ENCODE assay signal across 11 cellular contexts in the genomic region with DNA sequence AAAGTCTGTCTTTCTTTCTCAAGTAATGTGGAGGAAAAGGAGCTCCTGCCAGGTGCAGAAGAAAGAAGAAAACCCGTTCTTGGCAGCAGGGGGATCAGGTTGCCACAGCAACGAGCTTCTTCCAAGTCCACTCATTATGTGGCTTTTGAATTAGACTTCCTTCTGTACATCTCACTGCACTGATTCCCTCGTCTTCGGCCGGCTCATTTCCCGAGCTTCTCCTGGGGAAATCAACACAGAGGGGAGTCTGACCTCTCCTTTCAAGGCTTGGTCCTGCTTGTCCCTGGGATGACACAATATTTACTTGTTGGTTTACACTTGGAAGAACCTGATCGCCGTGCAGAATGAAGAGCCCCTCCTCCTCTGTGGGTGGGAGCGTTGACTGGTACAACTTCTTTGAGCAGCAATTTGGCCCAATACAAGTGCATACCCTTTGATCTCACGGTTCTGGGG. TPM values are rescaled to one million over a fixed set of nuclear protein-coding genes. Genes with fewer than 3 reads are reported as not detected.
A peak's percentile ranks its signal among the peaks of the same experiment; 100 is the strongest.
DNase-seq lines count a peak whose midpoint lies in the region; ATAC-seq and TF ChIP-seq lines count a peak whose summit lies in the region.
"Had no signal": no experiment of that assay in that cellular context is flagged by ENCODE, and none has a peak within 500 bp of the region (broad histone marks: within the 10 kb centered on the region; RNA-seq: fewer than 3 reads in every experiment).

No MANE protein-coding gene starts in this region.

- H3K18ac ChIP-seq in IMR-90 (ENCODE audit: low read depth, low read length) = no peak overlapping the region

- no peaks in the 10 kb centered on the region for H3K27me3 ChIP-seq in IMR-90 (ENCODE audit: control insufficient read depth, insufficient read depth, low read length)
- H3K27me3 ChIP-seq in mammary epithelial cell (ENCODE audit: insufficient read depth, low read length) = no peaks in the 10 kb centered on the region

- dilution Hi-C loops in IMR-90 (cut with HindIII; ENCODE audit: low sequenced_read_pairs, unreplicated experiment) (no loop called here), mammary epithelial cell (cut with HindIII; ENCODE audit: low sequenced_read_pairs) (no loop called here)

- intact Hi-C loops in IMR-90 (cut with micrococcal nuclease) (loop anchor here (5.0 kb wide), 1 partner anchor 62 kb away; no protein-coding TSS in a partner anchor), mammary epithelial cell (cut with micrococcal nuclease) (no loop called here), left cardiac atrium (cut with DNase I) (no loop called here)

- 0 out of 2 replicates have a peak overlapping the region, but pooled peaks have one; percentile 39 for H3K14ac ChIP-seq in IMR-90 (replicated peaks; ENCODE audit: low read depth, low read length)

- ATAC-seq in IMR-90 (ENCODE audit: low read depth) = no peak
- no peak for ATAC-seq in GM21447 (IDR thresholded peaks at IDR 0.05; ENCODE audit: unreplicated experiment)
- ATAC-seq in left cardiac atrium = no peak
- ATAC-seq in HG03045 (IDR thresholded peaks at IDR 0.05; ENCODE audit: unreplicated experiment) = no peak
- ATAC-seq: psoas muscle had no signal

- CTCF ChIA-PET in IMR-90 (lab: Yijun Ruan, JAX) = interaction anchor here (1.9 kb wide), 1 partner anchor 32 kb away, joined by 6 read pairs; no protein-coding TSS in a partner anchor
- CTCF ChIA-PET in mammary epithelial cell (lab: Charles Lee; ENCODE audit: low non-redundant PET) = interaction anchor here (0.7 kb wide), 1 partner anchor 68 kb away, joined by 3 read pairs; no protein-coding TSS in a partner anchor

- H3K4me2 ChIP-seq in IMR-90 (ENCODE audit: low read depth, low read length) (peak overlapping the region; percentile 66), mammary epithelial cell (ENCODE audit: insufficient read depth, low read depth, low read length) (peak overlapping the region; percentile 1)

- H3K4me1 ChIP-seq in IMR-90 (ENCODE audit: control insufficient read depth, insufficient read depth, low read length) (peaks cover 13% of the 10 kb centered on the region; the same call in 1 of the 2 replicates), mammary epithelial cell (ENCODE audit: insufficient read depth, low read length) (no peaks in the 10 kb centered on the region)
- H3K4me1 ChIP-seq: psoas muscle had no signal

- DNase-seq in AG20443 (ENCODE audit: low spot score) = peak; percentile 50
- DNase-seq in IMR-90 = peak; percentile 68
- DNase-seq in mammary epithelial cell = peak; percentile 36
- peak; percentile 41 for DNase-seq in midbrain (lab: John Stamatoyannopoulos, UW)
- DNase-seq in epidermal melanocyte (ENCODE audit: insufficient read length, low spot score) = no peak
- DNase-seq in left cardiac atrium = no peak
- DNase-seq: EL, NCI-H1092 had no signal

- H3K9me3 ChIP-seq in IMR-90 (ENCODE audit: control insufficient read depth, insufficient read depth, low read length) (no peaks in the 10 kb centered on the region), mammary epithelial cell (replicated peaks; ENCODE audit: insufficient read depth, low read length) (no peaks in the 10 kb centered on the region)
- H3K9me3 ChIP-seq: psoas muscle had no signal

- H2AFZ ChIP-seq in IMR-90 (replicated peaks; ENCODE audit: low read length, poor library complexity) (peak overlapping the region; percentile 73), mammary epithelial cell (ENCODE audit: low read depth, low read length) (peak overlapping the region; percentile 46)

- H3K4ac ChIP-seq in IMR-90 (ENCODE audit: low read depth, low read length) = no peak overlapping the region

- no TSS peak for BruUV-seq in IMR-90 (replicated peaks; lab: Mats Ljungman, UMichigan)
- BruUV-seq in mammary epithelial cell (replicated peaks; lab: Mats Ljungman, UMichigan) = no TSS peak

- no peak overlapping the region for H4K91ac ChIP-seq in IMR-90 (ENCODE audit: insufficient read depth, low read depth, low read length)

- H3K4me3 ChIP-seq in IMR-90 (ENCODE audit: insufficient read depth, low read depth, low read length) (no peak overlapping the region), mammary epithelial cell (replicated peaks in 1 of 3; ENCODE audit: insufficient read depth in 1 of 3, low read depth in 2 of 3, low read length in 3 of 3) (no peak overlapping the region)
- H3K4me3 ChIP-seq: psoas muscle had no signal

- H4K8ac ChIP-seq in IMR-90 (ENCODE audit: low read depth in 2 of 2, low read length in 2 of 2) = no peak overlapping the region

- H3K27ac ChIP-seq in IMR-90 (ENCODE audit: insufficient read depth, low read length) (no peak overlapping the region), mammary epithelial cell (ENCODE audit: insufficient read depth, low read depth, low read length) (no peak overlapping the region)
- H3K27ac ChIP-seq: psoas muscle had no signal

- no peak overlapping the region for H2BK15ac ChIP-seq in IMR-90 (ENCODE audit: low read depth, low read length)

- H2BK120ac ChIP-seq in IMR-90 (ENCODE audit: low read depth, low read length) = no peak overlapping the region

- WGBS in IMR-90 (ENCODE audit: extremely low coverage in 2 of 2, insufficient read length in 1 of 2), 2 experiments = no CpG with 5 or more reads among the region's 10 CpGs
- WGBS in mammary epithelial cell (ENCODE audit: low coverage, missing lambda C conversion rate) = 4% methylated on average over 9 of the region's 10 CpGs

- no peak overlapping the region for H2BK20ac ChIP-seq in IMR-90 (ENCODE audit: low read depth, low read length)

- H2AK9ac ChIP-seq in IMR-90 (replicated peaks; ENCODE audit: low read depth, low read length, poor library complexity) = no peak overlapping the region

- H3K79me2 ChIP-seq in mammary epithelial cell (ENCODE audit: insufficient read depth, low read length) = no peaks in the 10 kb centered on the region

- peaks cover 10% of the 10 kb centered on the region; the same call in 1 of the 2 replicates for H3K9me1 ChIP-seq in IMR-90 (ENCODE audit: insufficient read depth, low read length)

- TF ChIP-seq RAD21 in IMR-90 (IDR thresholded peaks at IDR 0.05; ENCODE audit: low read length) = no peak

- H3K79me1 ChIP-seq in IMR-90 (ENCODE audit: low read depth in 1 of 2, low read length in 2 of 2) = no peaks in the 10 kb centered on the region

- in situ Hi-C loops in IMR-90 (cut with MboI; ENCODE audit: low sequenced_read_pairs) (no loop called here), mammary epithelial cell (cut with MboI; ENCODE audit: low sequenced_read_pairs in 2 of 2) (no loop called here)

- H2BK5ac ChIP-seq in IMR-90 (ENCODE audit: low read depth, low read length, poor library complexity, severe bottlenecking) = no peak overlapping the region

- H3K36me3 ChIP-seq in IMR-90 (ENCODE audit: control insufficient read depth, insufficient read depth, low read length) (no peaks in the 10 kb centered on the region), mammary epithelial cell (ENCODE audit: insufficient read depth, low read length) (no peaks in the 10 kb centered on the region)

- no peak overlapping the region for H3K23ac ChIP-seq in IMR-90 (ENCODE audit: low read depth, low read length)

- no peak for TF ChIP-seq CTCF in IMR-90 (conservative IDR thresholded peaks at IDR 0.05; ENCODE audit: low read depth, low read length)
- no peak for TF ChIP-seq CTCF in mammary epithelial cell (conservative IDR thresholded peaks at IDR 0.05 in 1 of 2, IDR thresholded peaks at IDR 0.05 in 1 of 2; ENCODE audit: extremely low read depth in 1 of 2, insufficient read depth in 1 of 2, low read depth in 1 of 2, low read length in 2 of 2)

- no peak overlapping the region for H4K5ac ChIP-seq in IMR-90 (ENCODE audit: low read depth, low read length)

- H2AK5ac ChIP-seq in IMR-90 (ENCODE audit: low read depth, low read length) = 0 out of 2 replicates have a peak overlapping the region, but pooled peaks have one; percentile 14

- H4K20me1 ChIP-seq in IMR-90 (ENCODE audit: insufficient read depth, low read length) = no peaks in the 10 kb centered on the region; the same call in 1 of the 2 replicates
- H4K20me1 ChIP-seq in mammary epithelial cell (ENCODE audit: insufficient read depth, low read length) = no peaks in the 10 kb centered on the region

- POLR2A ChIA-PET in IMR-90 (lab: Charles Lee; ENCODE audit: unreplicated experiment) = no interaction called here

- no peak for TF ChIP-seq POLR2A in IMR-90 (IDR thresholded peaks at IDR 0.05; ENCODE audit: low read depth, low read length)

- H3K56ac ChIP-seq in IMR-90 (ENCODE audit: extremely low read depth, insufficient read depth, low read length) = no peak overlapping the region

- H3K9ac ChIP-seq in IMR-90 (ENCODE audit: low read depth, low read length) (no peak overlapping the region), mammary epithelial cell (ENCODE audit: insufficient read depth, low read length) (no peak overlapping the region)

TF ChIP-seq in IMR-90, 13 proteins besides CTCF, POLR2A, EP300 and RAD21 (continues in another document):
- TF ChIP-seq RFX5 (IDR thresholded peaks at IDR 0.05; ENCODE audit: low read depth, low read length) (no peak), RCOR1 (IDR thresholded peaks at IDR 0.05; ENCODE audit: insufficient replicate concordance, low read length) (no peak), CHD1 (IDR thresholded peaks at IDR 0.05; ENCODE audit: low read depth, low read length) (no peak), SMC3 (IDR thresholded peaks at IDR 0.05; ENCODE audit: low read depth, low read length) (no peak), MXI1 (IDR thresholded peaks at IDR 0.05; ENCODE audit: borderline replicate concordance, low read depth, low read length) (no peak)
- TF ChIP-seq, protein P1, sequence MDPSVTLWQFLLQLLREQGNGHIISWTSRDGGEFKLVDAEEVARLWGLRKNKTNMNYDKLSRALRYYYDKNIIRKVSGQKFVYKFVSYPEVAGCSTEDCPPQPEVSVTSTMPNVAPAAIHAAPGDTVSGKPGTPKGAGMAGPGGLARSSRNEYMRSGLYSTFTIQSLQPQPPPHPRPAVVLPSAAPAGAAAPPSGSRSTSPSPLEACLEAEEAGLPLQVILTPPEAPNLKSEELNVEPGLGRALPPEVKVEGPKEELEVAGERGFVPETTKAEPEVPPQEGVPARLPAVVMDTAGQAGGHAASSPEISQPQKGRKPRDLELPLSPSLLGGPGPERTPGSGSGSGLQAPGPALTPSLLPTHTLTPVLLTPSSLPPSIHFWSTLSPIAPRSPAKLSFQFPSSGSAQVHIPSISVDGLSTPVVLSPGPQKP (IDR thresholded peaks at IDR 0.05; ENCODE audit: borderline replicate concordance, low read depth, low read length) = no peak

RNA-seq across cellular contexts. Expression of a gene that starts 35.3 kb away (rescaled TPM):
- total RNA-seq in IMR-90 (2012; rRNA removed) (1.4 and 1.7 TPM in 2 replicates), mammary epithelial cell (under 1 TPM; 0.14 to 0.50 TPM), left cardiac atrium (under 1 TPM; 0.21 TPM)
- polyA plus RNA-seq in IMR-90 (2012; rRNA removed) (3.2 and 3.5 TPM in 2 replicates), mammary epithelial cell (0.10 TPM)
- 0.79 and 4.5 TPM in 2 replicates for polyA plus RNA-seq in IMR-90 (2012; cell fraction: cytosol; rRNA removed)
- 2.0 TPM in 2 replicates for polyA plus RNA-seq in IMR-90 (2012; cell fraction: nucleus; rRNA removed; ENCODE audit: low replicate concordance)
- not detected for polyA minus RNA-seq in mammary epithelial cell

Comparison
In these comparisons a context has a peak if more than half of its experiments do, and no peak if none do; other contexts are left out.
1. DNase-seq: peak in AG20443 (single experiment), IMR-90 (single experiment), mammary epithelial cell (single experiment) and midbrain (single experiment); none in epidermal melanocyte (single experiment) and left cardiac atrium (single experiment).